In genomic region chr17:45222273-45222993, GRCh38 we compare ENCODE assay signal across 8 cellular contexts. TPM values are rescaled to one million over a fixed set of nuclear protein-coding genes. Genes with fewer than 3 reads are reported as not detected.
A peak's percentile ranks its signal among the peaks of the same experiment; 100 is the strongest.
DNase-seq lines count a peak whose midpoint lies in the region; ATAC-seq and TF ChIP-seq lines count a peak whose summit lies in the region.

No MANE protein-coding gene starts in this region.

- peak overlapping the region; percentile 83 for H3K4me3 Mint-ChIP-seq in GM23338

- peak overlapping the region; percentile 98 for H2AFZ ChIP-seq in GM23338

- ATAC-seq in GM23338 (peak; percentile 32), HG02840 (IDR thresholded peaks at IDR 0.05; ENCODE audit: low FRiP score, unreplicated experiment) (no peak), HG02798 (IDR thresholded peaks at IDR 0.05; ENCODE audit: poor library complexity, unreplicated experiment) (no peak), HG03439 (IDR thresholded peaks at IDR 0.05; ENCODE audit: unreplicated experiment) (no peak)

- no peak for TF ChIP-seq EP300 in ovary (IDR thresholded peaks at IDR 0.05)

- no peak overlapping the region for H3K27ac ChIP-seq in GM23338 (ENCODE audit: low read depth)
- H3K27ac ChIP-seq in WERI-Rb-1: no peak overlapping the region
- H3K27ac ChIP-seq in ovary: no peak overlapping the region

- H3K4me3 ChIP-seq in GM23338: peak overlapping the region; percentile 85
- H3K4me3 ChIP-seq in WERI-Rb-1 (ENCODE audit: low read depth, low read length): peak overlapping the region; percentile 48
- peak overlapping the region; percentile 60 for H3K4me3 ChIP-seq in epithelial cell of proximal tubule (ENCODE audit: low read depth, low read length)
- peak overlapping the region; percentile 36 for H3K4me3 ChIP-seq in ovary

- H3K4me2 ChIP-seq in GM23338: peak overlapping the region; percentile 99

- TF ChIP-seq POLR2A in ovary (IDR thresholded peaks at IDR 0.05): no peak

- no peak overlapping the region for H3K27ac Mint-ChIP-seq in GM23338

- H4K20me1 ChIP-seq in GM23338 (replicated peaks; ENCODE audit: insufficient read depth): no peaks in the 10 kb centered on the region

- H3K9me2 ChIP-seq in GM23338 (ENCODE audit: insufficient read depth): no peaks in the 10 kb centered on the region

- intact Hi-C loops in ovary (cut with DNase I): loop anchor here in 3 of 4 donors (5.0 to 10.0 kb wide), 3 partner anchors 52 to 612 kb away; no protein-coding TSS in a partner anchor

- peaks cover 54% of the 10 kb centered on the region for H3K27me3 Mint-ChIP-seq in GM23338 (ENCODE audit: insufficient read depth, low read depth, poor library complexity)

- TF ChIP-seq CTCF in GM23338 (conservative IDR thresholded peaks at IDR 0.05; ENCODE audit: low read depth in 2 of 2): no peak
- TF ChIP-seq CTCF in WERI-Rb-1 (IDR thresholded peaks at IDR 0.05; ENCODE audit: low read depth, low read length): no peak
- no peak for TF ChIP-seq CTCF in epithelial cell of proximal tubule (conservative IDR thresholded peaks at IDR 0.05; ENCODE audit: low read depth, low read length)
- TF ChIP-seq CTCF in ovary (IDR thresholded peaks at IDR 0.05): no peak

- H3K9me3 Mint-ChIP-seq in GM23338: no peaks in the 10 kb centered on the region; the same call in 2 of the 3 replicates

- peaks cover 31% of the 10 kb centered on the region for H3K4me1 Mint-ChIP-seq in GM23338

- H3K9me3 ChIP-seq in WERI-Rb-1 (ENCODE audit: severe bottlenecking) (no peaks in the 10 kb centered on the region), ovary (no peaks in the 10 kb centered on the region)

- no peaks in the 10 kb centered on the region for H3K36me3 ChIP-seq in GM23338 (ENCODE audit: insufficient read depth)
- H3K36me3 ChIP-seq in WERI-Rb-1: no peaks in the 10 kb centered on the region
- no peaks in the 10 kb centered on the region for H3K36me3 ChIP-seq in ovary

- no peaks in the 10 kb centered on the region for H3K79me2 ChIP-seq in GM23338 (replicated peaks; ENCODE audit: insufficient read depth)

- H3F3A ChIP-seq in GM23338 (replicated peaks; ENCODE audit: low read depth): no peaks in the 10 kb centered on the region

- H3K4me1 ChIP-seq in GM23338 (ENCODE audit: insufficient read depth) (peaks cover 18% of the 10 kb centered on the region; the same call in 1 of the 2 replicates), ovary (ENCODE audit: insufficient read depth) (no peaks in the 10 kb centered on the region)

- peaks cover 46% of the 10 kb centered on the region for H3K27me3 ChIP-seq in GM23338 (ENCODE audit: insufficient read depth)
- H3K27me3 ChIP-seq in WERI-Rb-1 (ENCODE audit: insufficient read depth, low read depth, severe bottlenecking): peaks cover 8% of the 10 kb centered on the region
- no peaks in the 10 kb centered on the region for H3K27me3 ChIP-seq in ovary

- no peaks in the 10 kb centered on the region for H3K36me3 Mint-ChIP-seq in GM23338 (ENCODE audit: low read depth)

- WGBS in ovary, 3 donors: 18 to 32% (median 30%) methylated on average over 23 to 37 of the region's 37 CpGs

- DNase-seq in GM23338 (ENCODE audit: low spot score) (peak; percentile 73), WERI-Rb-1 (no peak), epithelial cell of proximal tubule (ENCODE audit: low read depth) (no peak), ovary (no peak), NCI-H1048 (lab: John Stamatoyannopoulos, UW) (no peak)

TF ChIP-seq in GM23338, 12 proteins besides CTCF, POLR2A, EP300 and RAD21:
- peak; percentile 58 for TF ChIP-seq EZH2 (IDR thresholded peaks at IDR 0.05; ENCODE audit: low read depth, unreplicated experiment)
- TF ChIP-seq CREB1 (CRISPR knock-in tag; IDR thresholded peaks at IDR 0.05; ENCODE audit: low read depth): no peak
TF ChIP-seq in GM23338: peak in this region for 1.

RNA-seq across cellular contexts. Expression of gene FMNL1, which starts 0.7 kb away (rescaled TPM):
- total RNA-seq in GM23338 (2014; rRNA removed; shearing (Covaris generic)): 9.3 and 23.1 TPM in 2 replicates
- polyA plus RNA-seq in GM23338 (2016; fragmentation: Nextera tagmentation; extraction: Ambion mirVana) (5.6 and 6.6 TPM in 2 replicates), ovary (1 to 10 TPM; 2.1 to 7.1 TPM)
- total RNA-seq in epithelial cell of proximal tubule (5.1 and 5.7 TPM in 2 replicates), ovary (10 to 100 TPM in 2 of 7 donors, 1 to 10 TPM in 5; 3.7 to 24.0 (median 6.1) TPM)

RNA-seq across cellular contexts. Expression of gene SPATA32, which starts 39.5 kb away (rescaled TPM):
- not detected in 2 replicates for total RNA-seq in GM23338 (2014; rRNA removed; shearing (Covaris generic))
- polyA plus RNA-seq in GM23338 (2016; fragmentation: Nextera tagmentation; extraction: Ambion mirVana) (0.23 TPM in 1 of 2 replicates, not detected in the other), ovary (not detected)
- total RNA-seq in epithelial cell of proximal tubule (not detected in 2 replicates), ovary (under 1 TPM in 1 of 7 donors, not detected in 6; 0.12 TPM)
